ENCODE assay signal across 1 cellular context in the genomic region with DNA sequence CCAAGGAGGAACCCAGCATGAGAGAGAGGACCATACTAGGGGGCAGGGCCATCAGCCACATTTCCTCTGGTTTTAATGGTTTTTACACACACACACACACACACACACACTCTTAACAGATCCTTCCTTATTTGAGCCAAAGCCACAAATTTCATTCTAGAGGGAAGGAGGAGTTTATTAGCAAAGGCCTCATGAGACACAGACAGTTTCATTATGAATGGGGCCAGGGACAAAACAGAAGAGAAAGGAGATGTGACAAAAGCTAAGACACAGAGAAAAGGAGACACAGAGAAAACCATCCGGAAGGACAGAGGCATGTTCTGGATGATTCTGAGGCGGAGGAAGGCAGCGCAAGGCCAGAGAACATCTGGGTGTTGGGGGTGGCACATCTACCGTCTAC.
A peak's percentile ranks its signal among the peaks of the same experiment; 100 is the strongest.
TF ChIP-seq lines count a peak whose summit lies in the region.

No MANE protein-coding gene starts in this region.

TF ChIP-seq in GM12878, 131 proteins besides CTCF, POLR2A, EP300 and RAD21 (continued from another document):
- peak; percentile 84 for TF ChIP-seq SKIL (IDR thresholded peaks at IDR 0.05; ENCODE audit: low read depth, poor library complexity, severe bottlenecking)
- peak; percentile 78 for TF ChIP-seq MEF2A (IDR thresholded peaks at IDR 0.05; ENCODE audit: insufficient read depth, low read depth, low read length)
- TF ChIP-seq SPI1 (IDR thresholded peaks at IDR 0.05; ENCODE audit: borderline replicate concordance, insufficient read depth, low read depth, low read length): peak; percentile 18; the same call in 1 of the 2 replicates
- no peak for TF ChIP-seq MYB (IDR thresholded peaks at IDR 0.05; ENCODE audit: borderline replicate concordance, low read depth, low read length)
- TF ChIP-seq PKNOX1 (IDR thresholded peaks at IDR 0.05): peak; percentile 37; the same call in 1 of the 2 replicates
- no peak for TF ChIP-seq SREBF1 (IDR thresholded peaks at IDR 0.05; ENCODE audit: low read length)
- peak; percentile 83 for TF ChIP-seq NFIC (IDR thresholded peaks at IDR 0.05; ENCODE audit: low read depth, low read length)
- TF ChIP-seq SMAD5 (IDR thresholded peaks at IDR 0.05; ENCODE audit: low read depth): no peak
- no peak for TF ChIP-seq ZNF207 (IDR thresholded peaks at IDR 0.05; ENCODE audit: borderline replicate concordance)
- TF ChIP-seq, protein P1, sequence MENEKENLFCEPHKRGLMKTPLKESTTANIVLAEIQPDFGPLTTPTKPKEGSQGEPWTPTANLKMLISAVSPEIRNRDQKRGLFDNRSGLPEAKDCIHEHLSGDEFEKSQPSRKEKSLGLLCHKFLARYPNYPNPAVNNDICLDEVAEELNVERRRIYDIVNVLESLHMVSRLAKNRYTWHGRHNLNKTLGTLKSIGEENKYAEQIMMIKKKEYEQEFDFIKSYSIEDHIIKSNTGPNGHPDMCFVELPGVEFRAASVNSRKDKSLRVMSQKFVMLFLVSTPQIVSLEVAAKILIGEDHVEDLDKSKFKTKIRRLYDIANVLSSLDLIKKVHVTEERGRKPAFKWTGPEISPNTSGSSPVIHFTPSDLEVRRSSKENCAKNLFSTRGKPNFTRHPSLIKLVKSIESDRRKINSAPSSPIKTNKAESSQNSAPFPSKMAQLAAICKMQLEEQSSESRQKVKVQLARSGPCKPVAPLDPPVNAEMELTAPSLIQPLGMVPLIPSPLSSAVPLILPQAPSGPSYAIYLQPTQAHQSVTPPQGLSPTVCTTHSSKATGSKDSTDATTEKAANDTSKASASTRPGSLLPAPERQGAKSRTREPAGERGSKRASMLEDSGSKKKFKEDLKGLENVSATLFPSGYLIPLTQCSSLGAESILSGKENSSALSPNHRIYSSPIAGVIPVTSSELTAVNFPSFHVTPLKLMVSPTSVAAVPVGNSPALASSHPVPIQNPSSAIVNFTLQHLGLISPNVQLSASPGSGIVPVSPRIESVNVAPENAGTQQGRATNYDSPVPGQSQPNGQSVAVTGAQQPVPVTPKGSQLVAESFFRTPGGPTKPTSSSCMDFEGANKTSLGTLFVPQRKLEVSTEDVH (IDR thresholded peaks at IDR 0.05; ENCODE audit: low read depth, partially characterized antibody): no peak
- TF ChIP-seq CHD2 (IDR thresholded peaks at IDR 0.05; ENCODE audit: borderline replicate concordance, low read depth, low read length): peak; percentile 63; the same call in 1 of the 2 replicates
- peak; percentile 79 for TF ChIP-seq DPF2 (IDR thresholded peaks at IDR 0.05)
- TF ChIP-seq NBN (IDR thresholded peaks at IDR 0.05): peak; percentile 97
- peak; percentile 63; the same call in 1 of the 2 replicates for TF ChIP-seq CREM (IDR thresholded peaks at IDR 0.05; ENCODE audit: low read depth)
- no peak for TF ChIP-seq FOXK2 (IDR thresholded peaks at IDR 0.05)
- TF ChIP-seq ESRRA (IDR thresholded peaks at IDR 0.05; ENCODE audit: low read length): no peak
- no peak for TF ChIP-seq ASH2L (IDR thresholded peaks at IDR 0.05; ENCODE audit: borderline replicate concordance, low read depth)
- TF ChIP-seq HCFC1 (IDR thresholded peaks at IDR 0.05; ENCODE audit: low read length): no peak
- no peak for TF ChIP-seq CHD4 (IDR thresholded peaks at IDR 0.05)
- peak; percentile 35; the same call in 2 of the 3 replicates for TF ChIP-seq POU2F2 (IDR thresholded peaks at IDR 0.05; ENCODE audit: borderline replicate concordance, low read depth, low read length)
- no peak for TF ChIP-seq ZNF217 (IDR thresholded peaks at IDR 0.05)
- peak; percentile 78 for TF ChIP-seq CBFB (IDR thresholded peaks at IDR 0.05; ENCODE audit: low read depth)
- TF ChIP-seq WRNIP1 (IDR thresholded peaks at IDR 0.05; ENCODE audit: borderline replicate concordance, low read depth, low read length): no peak
- TF ChIP-seq NR2F1 (conservative IDR thresholded peaks at IDR 0.05): no peak
- TF ChIP-seq CHD1 (IDR thresholded peaks at IDR 0.05; ENCODE audit: low read depth, low read length): no peak
- TF ChIP-seq TCF7 (IDR thresholded peaks at IDR 0.05; ENCODE audit: borderline replicate concordance): no peak
- TF ChIP-seq JUND (IDR thresholded peaks at IDR 0.05; ENCODE audit: low read depth, low read length): peak; percentile 94
- TF ChIP-seq SMC3 (IDR thresholded peaks at IDR 0.05; ENCODE audit: borderline replicate concordance, low read length): peak; percentile 26; the same call in 1 of the 2 replicates
- TF ChIP-seq SIX5 (IDR thresholded peaks at IDR 0.05; ENCODE audit: low read depth, low read length, severe bottlenecking): no peak
- peak; percentile 75 for TF ChIP-seq BCL11A (IDR thresholded peaks at IDR 0.05; ENCODE audit: low read depth, low read length)
- peak; percentile 93 for TF ChIP-seq MEF2B (IDR thresholded peaks at IDR 0.05; ENCODE audit: partially characterized antibody, poor library complexity, severe bottlenecking)
- TF ChIP-seq MYC (IDR thresholded peaks at IDR 0.05; ENCODE audit: insufficient read depth, insufficient read length, insufficient replicate concordance, low read length, severe bottlenecking): no peak
- no peak for TF ChIP-seq RBBP5 (conservative IDR thresholded peaks at IDR 0.05)
- no peak for TF ChIP-seq ZBTB4 (CRISPR knock-in tag; IDR thresholded peaks at IDR 0.05)
- peak; percentile 94; the same call in 1 of the 2 replicates for TF ChIP-seq RCOR1 (conservative IDR thresholded peaks at IDR 0.05; ENCODE audit: low read depth, low read length)
- TF ChIP-seq IKZF1 (conservative IDR thresholded peaks at IDR 0.05): peak; percentile 98
- peak; percentile 76; the same call in 1 of the 2 replicates for TF ChIP-seq TBL1XR1 (IDR thresholded peaks at IDR 0.05; ENCODE audit: low read depth, low read length)
- TF ChIP-seq, protein P2, sequence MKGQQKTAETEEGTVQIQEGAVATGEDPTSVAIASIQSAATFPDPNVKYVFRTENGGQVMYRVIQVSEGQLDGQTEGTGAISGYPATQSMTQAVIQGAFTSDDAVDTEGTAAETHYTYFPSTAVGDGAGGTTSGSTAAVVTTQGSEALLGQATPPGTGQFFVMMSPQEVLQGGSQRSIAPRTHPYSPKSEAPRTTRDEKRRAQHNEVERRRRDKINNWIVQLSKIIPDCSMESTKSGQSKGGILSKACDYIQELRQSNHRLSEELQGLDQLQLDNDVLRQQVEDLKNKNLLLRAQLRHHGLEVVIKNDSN (IDR thresholded peaks at IDR 0.05; ENCODE audit: borderline replicate concordance, extremely low read length, insufficient read depth, low read depth, low read length): no peak
- TF ChIP-seq, protein P3, sequence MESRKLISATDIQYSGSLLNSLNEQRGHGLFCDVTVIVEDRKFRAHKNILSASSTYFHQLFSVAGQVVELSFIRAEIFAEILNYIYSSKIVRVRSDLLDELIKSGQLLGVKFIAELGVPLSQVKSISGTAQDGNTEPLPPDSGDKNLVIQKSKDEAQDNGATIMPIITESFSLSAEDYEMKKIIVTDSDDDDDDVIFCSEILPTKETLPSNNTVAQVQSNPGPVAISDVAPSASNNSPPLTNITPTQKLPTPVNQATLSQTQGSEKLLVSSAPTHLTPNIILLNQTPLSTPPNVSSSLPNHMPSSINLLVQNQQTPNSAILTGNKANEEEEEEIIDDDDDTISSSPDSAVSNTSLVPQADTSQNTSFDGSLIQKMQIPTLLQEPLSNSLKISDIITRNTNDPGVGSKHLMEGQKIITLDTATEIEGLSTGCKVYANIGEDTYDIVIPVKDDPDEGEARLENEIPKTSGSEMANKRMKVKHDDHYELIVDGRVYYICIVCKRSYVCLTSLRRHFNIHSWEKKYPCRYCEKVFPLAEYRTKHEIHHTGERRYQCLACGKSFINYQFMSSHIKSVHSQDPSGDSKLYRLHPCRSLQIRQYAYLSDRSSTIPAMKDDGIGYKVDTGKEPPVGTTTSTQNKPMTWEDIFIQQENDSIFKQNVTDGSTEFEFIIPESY (IDR thresholded peaks at IDR 0.05): no peak
- TF ChIP-seq RFX5 (IDR thresholded peaks at IDR 0.05; ENCODE audit: low read depth, low read length): no peak
- no peak; the same call in none of the 2 replicates for TF ChIP-seq GABPA (IDR thresholded peaks at IDR 0.05; ENCODE audit: low read depth)
- peak; percentile 94 for TF ChIP-seq JUNB (IDR thresholded peaks at IDR 0.05)
- no peak for TF ChIP-seq RAD51 (IDR thresholded peaks at IDR 0.05)
- TF ChIP-seq BRCA1 (IDR thresholded peaks at IDR 0.05; ENCODE audit: low read depth, low read length): no peak
- TF ChIP-seq YY1 (IDR thresholded peaks at IDR 0.05; ENCODE audit: low read depth, low read length): 0 out of 2 replicates have a peak, but pooled peaks have one; percentile 37
- peak; percentile 94 for TF ChIP-seq MTA2 (IDR thresholded peaks at IDR 0.05; ENCODE audit: low read depth)
- TF ChIP-seq SREBF2 (IDR thresholded peaks at IDR 0.05; ENCODE audit: low read length): no peak
- TF ChIP-seq BHLHE40 (IDR thresholded peaks at IDR 0.05; ENCODE audit: borderline replicate concordance in 1 of 2, low read depth in 2 of 2, low read length in 1 of 2): peak; percentile 45 to 67; a peak in 2 of 4 replicates
- TF ChIP-seq CEBPB (IDR thresholded peaks at IDR 0.05; ENCODE audit: borderline replicate concordance in 1 of 2, low read depth in 2 of 2, low read length in 2 of 2): no peak
- no peak for TF ChIP-seq RELA (IDR thresholded peaks at IDR 0.05; ENCODE audit: borderline replicate concordance, partially characterized antibody)
- TF ChIP-seq ATF3 (IDR thresholded peaks at IDR 0.05; ENCODE audit: borderline replicate concordance, extremely low read depth, low read depth, low read length): no peak
- TF ChIP-seq YBX1 (IDR thresholded peaks at IDR 0.05): peak; percentile 50; the same call in 1 of the 2 replicates
